ENCODE assay signal across 1 cellular context in the genomic region with DNA sequence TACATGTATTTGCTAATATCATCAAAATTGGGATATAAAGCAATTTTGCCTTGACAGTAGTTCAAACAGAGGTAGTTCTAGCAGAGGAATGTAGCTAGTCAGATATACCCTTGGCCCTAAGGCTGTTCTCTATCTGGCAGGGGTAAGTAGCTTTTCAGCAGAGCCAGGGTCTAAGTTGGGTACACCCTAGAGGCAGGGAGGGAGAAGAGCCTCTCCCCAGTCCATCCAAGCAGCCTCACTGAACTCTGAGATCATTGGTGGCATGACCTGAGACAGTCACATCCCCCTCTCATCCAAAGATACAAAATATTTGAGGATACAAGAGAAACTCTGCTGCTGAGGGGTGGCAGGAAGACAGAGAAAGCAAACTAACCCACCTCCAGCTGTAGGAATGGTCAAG.
TF ChIP-seq lines count a peak whose summit lies in the region.

No MANE protein-coding gene starts in this region.

TF ChIP-seq in WTC11, 78 proteins besides CTCF, POLR2A, EP300 and RAD21 (continued from another document):
- TF ChIP-seq, protein P1, sequence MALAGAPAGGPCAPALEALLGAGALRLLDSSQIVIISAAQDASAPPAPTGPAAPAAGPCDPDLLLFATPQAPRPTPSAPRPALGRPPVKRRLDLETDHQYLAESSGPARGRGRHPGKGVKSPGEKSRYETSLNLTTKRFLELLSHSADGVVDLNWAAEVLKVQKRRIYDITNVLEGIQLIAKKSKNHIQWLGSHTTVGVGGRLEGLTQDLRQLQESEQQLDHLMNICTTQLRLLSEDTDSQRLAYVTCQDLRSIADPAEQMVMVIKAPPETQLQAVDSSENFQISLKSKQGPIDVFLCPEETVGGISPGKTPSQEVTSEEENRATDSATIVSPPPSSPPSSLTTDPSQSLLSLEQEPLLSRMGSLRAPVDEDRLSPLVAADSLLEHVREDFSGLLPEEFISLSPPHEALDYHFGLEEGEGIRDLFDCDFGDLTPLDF (CRISPR knock-in tag; IDR thresholded peaks at IDR 0.05) = no peak
